ENCODE assay signal across 15 cellular contexts in genomic region chr15:22918056-22918455, GRCh38.
DNase-seq lines count a peak whose midpoint lies in the region; ATAC-seq and TF ChIP-seq lines count a peak whose summit lies in the region.
"Had no signal": no experiment of that assay in that cellular context is flagged by ENCODE, and none has a peak within 500 bp of the region (broad histone marks: within the 10 kb centered on the region; RNA-seq: fewer than 3 reads in every experiment).

No MANE protein-coding gene starts in this region.

- ATAC-seq in foreskin keratinocyte (peak; percentile 99), GM18511 (IDR thresholded peaks at IDR 0.05; ENCODE audit: unreplicated experiment) (no peak)
- ATAC-seq: activated T-cell treated with anti-CD3 and anti-CD28 coated beads, Interleukin-2, amount 50 U/mL, for 72 hours had no signal

- H3K4me3 ChIP-seq in adipocyte (ENCODE audit: low read length) = no peak overlapping the region
- no peak overlapping the region for H3K4me3 ChIP-seq in ovary

- DNase-seq in A172 (ENCODE audit: low spot score) (peak; percentile 68), HFFc6 (peak; percentile 48), adipocyte (ENCODE audit: low read depth) (peak; percentile 4), foreskin keratinocyte (peak; percentile 41 to 67), COLO829 (ENCODE audit: low spot score) (no peak), ovary (no peak), cerebellum (ENCODE audit: low spot score) (no peak)
- DNase-seq: activated T-cell treated with anti-CD3 and anti-CD28 coated beads, Interleukin-2, amount 50 U/mL, for 72 hours; DMS 273 treated with DMSO at 0.1 percent for 48 hours; NCI-H1436; NCI-H524; stimulated activated CD4-positive, alpha-beta T cell treated with anti-CD3 and anti-CD28 coated beads, Interleukin-1b, Interleukin-23, amount 100 ng/mL, for 48 hours had no signal

- no peak for TF ChIP-seq EP300 in ovary (IDR thresholded peaks at IDR 0.05)

- no peak overlapping the region for H3K27ac ChIP-seq in foreskin keratinocyte
- H3K27ac ChIP-seq in ovary = no peak overlapping the region

- H3K36me3 ChIP-seq in adipocyte (ENCODE audit: control insufficient read depth, insufficient read depth, low read length, severe bottlenecking) (peaks cover 58% of the 10 kb centered on the region), ovary (no peaks in the 10 kb centered on the region)

- peaks cover 62% of the 10 kb centered on the region for H3K36me3 Mint-ChIP-seq in HFFc6 (ENCODE audit: low read depth)

- H3K9ac ChIP-seq in adipocyte (ENCODE audit: low read length) = no peak overlapping the region

- peaks cover 16% of the 10 kb centered on the region for H3K4me1 Mint-ChIP-seq in HFFc6 (ENCODE audit: low read depth)
- H3K4me1 Mint-ChIP-seq: brain had no signal

- no peaks in the 10 kb centered on the region for H3K9me3 Mint-ChIP-seq in HFFc6
- H3K9me3 Mint-ChIP-seq: activated T-cell treated with anti-CD3 and anti-CD28 coated beads, Interleukin-2, amount 50 U/mL, for 72 hours; brain; type B pancreatic cell had no signal

- H3K27me3 Mint-ChIP-seq in HFFc6 (ENCODE audit: insufficient read depth) = peaks cover 3% of the 10 kb centered on the region; the same call in 1 of the 2 replicates
- H3K27me3 Mint-ChIP-seq: brain, type B pancreatic cell had no signal

- H3K27me3 ChIP-seq in adipocyte (replicated peaks; ENCODE audit: control insufficient read depth, insufficient read depth, low read length) (no peaks in the 10 kb centered on the region), foreskin keratinocyte (no peaks in the 10 kb centered on the region), ovary (no peaks in the 10 kb centered on the region)

- TF ChIP-seq POLR2A in ovary (IDR thresholded peaks at IDR 0.05) = no peak

- 93 to 97% (median 96%) methylated on average over 9 of the region's 9 CpGs for WGBS in ovary, 3 donors

- intact Hi-C loops in ovary (cut with DNase I) = no loop called here

- H3K4me1 ChIP-seq in adipocyte (ENCODE audit: control insufficient read depth, insufficient read depth, low read length) (no peaks in the 10 kb centered on the region), foreskin keratinocyte (no peaks in the 10 kb centered on the region), ovary (ENCODE audit: insufficient read depth) (no peaks in the 10 kb centered on the region)

- peak overlapping the region; percentile 40; the same call in 1 of the 2 replicates for H3K27ac Mint-ChIP-seq in HFFc6
- H3K27ac Mint-ChIP-seq: activated T-cell treated with anti-CD3 and anti-CD28 coated beads, Interleukin-2, amount 50 U/mL, for 72 hours had no signal

- H3K9me3 ChIP-seq in adipocyte (ENCODE audit: control insufficient read depth, low read length) = no peaks in the 10 kb centered on the region
- no peaks in the 10 kb centered on the region for H3K9me3 ChIP-seq in ovary

- TF ChIP-seq CTCF in HFFc6 (IDR thresholded peaks at IDR 0.05) (no peak), foreskin keratinocyte (conservative IDR thresholded peaks at IDR 0.05) (no peak), ovary (IDR thresholded peaks at IDR 0.05) (no peak)

- no peak overlapping the region for H3K4me3 Mint-ChIP-seq in HFFc6
- H3K4me3 Mint-ChIP-seq: activated T-cell treated with anti-CD3 and anti-CD28 coated beads, Interleukin-2, amount 50 U/mL, for 72 hours; brain; type B pancreatic cell had no signal

Comparison
In these comparisons a context has a peak if more than half of its experiments do, and no peak if none do; other contexts are left out.
1. DNase-seq: peak in A172 (single experiment), HFFc6 (single experiment), adipocyte (single experiment) and foreskin keratinocyte (2 of 2); none in COLO829 (single experiment), ovary (0 of 5) and cerebellum (single experiment).